Comparison of ENCODE assay signal across 7 cellular contexts in genomic region chr15:74356050-74356449, GRCh38. TPM values are rescaled to one million over a fixed set of nuclear protein-coding genes. Genes with fewer than 3 reads are reported as not detected.
"Had no signal": no experiment of that assay in that cellular context is flagged by ENCODE, and none has a peak within 500 bp of the region (broad histone marks: within the 10 kb centered on the region; RNA-seq: fewer than 3 reads in every experiment).

No MANE protein-coding gene starts in this region.

RNA-seq across cellular contexts. Expression of gene CYP11A1, which starts 11.4 kb away (rescaled TPM):
- total RNA-seq: LHCN-M2, MCF 10A, NCI-H460, OCI-LY7, RPMI7951, SJCRH30, SK-MEL-5 had no signal
